16 cellular contexts compared by ENCODE assay signal in genomic region chr7:29459591-29459990, GRCh38.
DNase-seq lines count a peak whose midpoint lies in the region; ATAC-seq and TF ChIP-seq lines count a peak whose summit lies in the region.
"Had no signal": no experiment of that assay in that cellular context is flagged by ENCODE, and none has a peak within 500 bp of the region (broad histone marks: within the 10 kb centered on the region; RNA-seq: fewer than 3 reads in every experiment).

No MANE protein-coding gene starts in this region.

- no peaks in the 10 kb centered on the region for H3K36me3 ChIP-seq in sigmoid colon
- H3K36me3 ChIP-seq: BLaER1 treated with 17β-estradiol and CSF1 and Interleukin-3, amounts not matched to agents 10 nM and 100 nM had no signal

- H3K9me3 ChIP-seq in sigmoid colon, result no peaks in the 10 kb centered on the region
- H3K9me3 ChIP-seq: BLaER1 treated with 17β-estradiol and CSF1 and Interleukin-3, amounts not matched to agents 10 nM and 100 nM had no signal

- TF ChIP-seq CTCF in sigmoid colon (IDR thresholded peaks at IDR 0.05), result no peak

- no peak for TF ChIP-seq EP300 in sigmoid colon (IDR thresholded peaks at IDR 0.05)

- DNase-seq in NCI-H2196 (lab: John Stamatoyannopoulos, UW; ENCODE audit: unreplicated experiment) (peak; percentile 9), NCI-H2196 treated with DMSO at 0.1 percent for 48 hours (lab: John Stamatoyannopoulos, UW; ENCODE audit: unreplicated experiment) (no peak), NCI-H2107 treated with DMSO at 0.1 percent for 48 hours (lab: John Stamatoyannopoulos, UW; ENCODE audit: unreplicated experiment) (peak; percentile 92), left kidney (ENCODE audit: low read depth, low spot score) (peak; percentile 87), sigmoid colon (no peak), cerebellar nuclear complex (lab: John Stamatoyannopoulos, UW) (no peak)
- DNase-seq: CD8-positive, alpha-beta memory T cell; COR-L47; DMS 273 treated with DMSO at 0.1 percent for 48 hours; GF-D8; GOT3; H7 had no signal

- H3K4me1 ChIP-seq in sigmoid colon, result no peaks in the 10 kb centered on the region
- H3K4me1 ChIP-seq: BLaER1 treated with 17β-estradiol and CSF1 and Interleukin-3, amounts not matched to agents 10 nM and 100 nM had no signal

- H3K4me3 ChIP-seq in sigmoid colon, result no peak overlapping the region
- H3K4me3 ChIP-seq: BLaER1 treated with 17β-estradiol and CSF1 and Interleukin-3, amounts not matched to agents 10 nM and 100 nM; K562 had no signal

- intact Hi-C loops in sigmoid colon (cut with DNase I), result no loop called here

- no peaks in the 10 kb centered on the region for H3K27me3 ChIP-seq in sigmoid colon
- H3K27me3 ChIP-seq: BLaER1 treated with 17β-estradiol and CSF1 and Interleukin-3, amounts not matched to agents 10 nM and 100 nM had no signal

- WGBS in sigmoid colon, 2 donors, result 93% methylated on average over 8 of the region's 8 CpGs

- TF ChIP-seq POLR2A in sigmoid colon (IDR thresholded peaks at IDR 0.05), result no peak

- ATAC-seq in HG03469 (IDR thresholded peaks at IDR 0.05; ENCODE audit: unreplicated experiment), result no peak
- ATAC-seq: K562 had no signal

- H3K27ac ChIP-seq in sigmoid colon, result no peak overlapping the region
- H3K27ac ChIP-seq: BLaER1 treated with 17β-estradiol and CSF1 and Interleukin-3, amounts not matched to agents 10 nM and 100 nM; HL-60 had no signal

Comparison
In these comparisons a context has a peak if more than half of its experiments do, and no peak if none do; other contexts are left out.
1. DNase-seq: peak in NCI-H2196 (single experiment), NCI-H2107 treated with DMSO at 0.1 percent for 48 hours (single experiment) and left kidney (single experiment); none in NCI-H2196 treated with DMSO at 0.1 percent for 48 hours (single experiment), sigmoid colon (single experiment) and cerebellar nuclear complex (0 of 2).